9 cellular contexts compared by ENCODE assay signal in genomic region chr1:182430263-182431068, GRCh38. TPM values are rescaled to one million over a fixed set of nuclear protein-coding genes. Genes with fewer than 3 reads are reported as not detected.
DNase-seq lines count a peak whose midpoint lies in the region; FAIRE-seq and TF ChIP-seq lines count a peak whose summit lies in the region.
"Had no signal": no experiment of that assay in that cellular context is flagged by ENCODE, and none has a peak within 500 bp of the region (broad histone marks: within the 10 kb centered on the region; RNA-seq: fewer than 3 reads in every experiment).

No MANE protein-coding gene starts in this region.

- H3K4me3 Mint-ChIP-seq in activated CD4-positive, alpha-beta memory T cell treated with anti-CD3 and anti-CD28 coated beads, Interleukin-2, amount 10 ng/mL, durations not matched to agents 7 days and 5 days, result peak overlapping the region; percentile 49

- peaks cover 34% of the 10 kb centered on the region for H3K4me1 Mint-ChIP-seq in activated CD4-positive, alpha-beta memory T cell treated with anti-CD3 and anti-CD28 coated beads, Interleukin-2, amount 10 ng/mL, durations not matched to agents 7 days and 5 days

- H3K9me3 Mint-ChIP-seq in activated CD4-positive, alpha-beta memory T cell treated with anti-CD3 and anti-CD28 coated beads, Interleukin-2, amount 10 ng/mL, durations not matched to agents 7 days and 5 days, result no peaks in the 10 kb centered on the region

- TF ChIP-seq POLR2A in GM12891 (IDR thresholded peaks at IDR 0.05; ENCODE audit: low read depth, low read length), result no peak

- DNase-seq in SIG-M5 treated with dmso at 0.1 percent for 504 hours (lab: John Stamatoyannopoulos, UW; ENCODE audit: unreplicated experiment) (peak; percentile 78), SIG-M5 (lab: John Stamatoyannopoulos, UW) (no peak), HS-5 (ENCODE audit: low read depth) (peak; percentile 13), GM12891 (ENCODE audit: insufficient read length, low spot score) (no peak), SW 1271 (lab: John Stamatoyannopoulos, UW) (no peak), NCI-H2196 (lab: John Stamatoyannopoulos, UW; ENCODE audit: unreplicated experiment) (no peak)
- peak; percentile 72 for DNase-seq in activated CD4-positive, alpha-beta memory T cell treated with anti-CD3 and anti-CD28 coated beads, Interleukin-2, amount 10 ng/mL, durations not matched to agents 7 days and 5 days
- peak; percentile 15 to 18 for DNase-seq in stimulated activated CD8-positive, alpha-beta memory T cell treated with anti-CD3 and anti-CD28 coated beads, Interleukin-15, amount 100 ng/mL, for 48 hours (ENCODE audit: low read depth in 2 of 2)

- peak overlapping the region; percentile 70 for H3K27ac Mint-ChIP-seq in activated CD4-positive, alpha-beta memory T cell treated with anti-CD3 and anti-CD28 coated beads, Interleukin-2, amount 10 ng/mL, durations not matched to agents 7 days and 5 days

- CTCF ChIA-PET in activated CD4-positive, alpha-beta memory T cell treated with anti-CD3 and anti-CD28 coated beads, Interleukin-2, amount 10 ng/mL, durations not matched to agents 7 days and 5 days (lab: Charles Lee), result interaction anchor here (1.1 to 1.2 kb wide), 2 partner anchors 165 to 349 kb away, joined by 3 read pairs; no protein-coding TSS in a partner anchor

- peaks cover 6% of the 10 kb centered on the region for H3K27me3 Mint-ChIP-seq in activated CD4-positive, alpha-beta memory T cell treated with anti-CD3 and anti-CD28 coated beads, Interleukin-2, amount 10 ng/mL, durations not matched to agents 7 days and 5 days

- POLR2A ChIA-PET in activated CD4-positive, alpha-beta memory T cell treated with anti-CD3 and anti-CD28 coated beads, Interleukin-2, amount 10 ng/mL, durations not matched to agents 7 days and 5 days (lab: Charles Lee), result interaction anchor here (0.8 to 1.0 kb wide), 2 partner anchors 34 to 39 kb away, joined by 3 read pairs; partner anchors contain the start of gene GLUL

- no peak for FAIRE-seq in GM12891 (lab: Jason Lieb, UNC)
- FAIRE-seq: A549 had no signal

- H3K36me3 Mint-ChIP-seq in activated CD4-positive, alpha-beta memory T cell treated with anti-CD3 and anti-CD28 coated beads, Interleukin-2, amount 10 ng/mL, durations not matched to agents 7 days and 5 days (ENCODE audit: low read depth), result no peaks in the 10 kb centered on the region

TF ChIP-seq in GM12891, 5 proteins besides CTCF, POLR2A, EP300 and RAD21:
- TF ChIP-seq POU2F2 (IDR thresholded peaks at IDR 0.05; ENCODE audit: low read depth, low read length) (no peak), SPI1 (IDR thresholded peaks at IDR 0.05; ENCODE audit: low read depth, low read length) (no peak)

RNA-seq across cellular contexts. Expression of gene RGSL1, which starts 19.5 kb away (rescaled TPM):
- not detected for total RNA-seq in activated CD4-positive, alpha-beta memory T cell treated with anti-CD3 and anti-CD28 coated beads, Interleukin-2, amount 10 ng/mL, durations not matched to agents 7 days and 5 days
- polyA plus RNA-seq in GM12891 (2012; ENCODE audit: low read depth, missing spikeins), result not detected
- polyA plus RNA-seq: A549 had no signal

RNA-seq across cellular contexts. Expression of gene TEDDM1, which starts 30.0 kb away (rescaled TPM):
- total RNA-seq in activated CD4-positive, alpha-beta memory T cell treated with anti-CD3 and anti-CD28 coated beads, Interleukin-2, amount 10 ng/mL, durations not matched to agents 7 days and 5 days, result not detected
- 0.03 TPM for polyA plus RNA-seq in GM12891 (2012; ENCODE audit: low read depth, missing spikeins)
- polyA plus RNA-seq: A549 had no signal

RNA-seq across cellular contexts. Expression of gene GLUL, which starts 38.9 kb away (rescaled TPM):
- total RNA-seq in activated CD4-positive, alpha-beta memory T cell treated with anti-CD3 and anti-CD28 coated beads, Interleukin-2, amount 10 ng/mL, durations not matched to agents 7 days and 5 days, result 100 to 1,000 TPM; 227 to 228 TPM
- polyA plus RNA-seq in GM12891 (2012; ENCODE audit: low read depth, missing spikeins), result 90.3 TPM

Comparison
In these comparisons a context has a peak if more than half of its experiments do, and no peak if none do; other contexts are left out.
1. DNase-seq: peak in SIG-M5 treated with dmso at 0.1 percent for 504 hours (single experiment), HS-5 (single experiment), activated CD4-positive, alpha-beta memory T cell treated with anti-CD3 and anti-CD28 coated beads, Interleukin-2, amount 10 ng/mL, durations not matched to agents 7 days and 5 days (single experiment) and stimulated activated CD8-positive, alpha-beta memory T cell treated with anti-CD3 and anti-CD28 coated beads, Interleukin-15, amount 100 ng/mL, for 48 hours (2 of 2); none in SIG-M5 (single experiment), GM12891 (single experiment), SW 1271 (0 of 2) and NCI-H2196 (single experiment).